ENCODE assay signal across 8 cellular contexts in the genomic region with DNA sequence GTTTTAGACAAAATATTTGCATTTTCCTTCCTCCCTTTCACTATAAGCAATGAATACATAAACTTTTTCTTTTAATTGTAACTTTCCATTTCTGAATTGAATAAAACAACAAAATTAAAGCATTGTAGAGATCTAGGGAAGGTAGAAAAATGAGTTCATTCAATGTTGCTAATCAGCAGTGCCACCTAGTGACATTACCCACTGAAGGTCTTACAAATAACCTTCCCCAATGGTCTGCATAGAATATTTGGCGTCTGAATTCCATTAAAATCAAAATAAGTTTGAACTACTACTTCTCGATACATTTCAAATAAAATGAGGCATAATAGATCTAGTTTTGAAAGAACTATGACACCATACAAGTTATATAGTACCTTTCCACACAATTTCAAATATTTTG. TPM values are rescaled to one million over a fixed set of nuclear protein-coding genes. Genes with fewer than 3 reads are reported as not detected.
A peak's percentile ranks its signal among the peaks of the same experiment; 100 is the strongest.
DNase-seq lines count a peak whose midpoint lies in the region; ATAC-seq and TF ChIP-seq lines count a peak whose summit lies in the region.

No MANE protein-coding gene starts in this region.

- peak; percentile 32 to 52 for DNase-seq in NCI-H2081 (lab: John Stamatoyannopoulos, UW)
- DNase-seq in NCI-H2081 treated with DMSO at 0.1 percent for 48 hours (lab: John Stamatoyannopoulos, UW): no peak
- DNase-seq in NCI-H2107 (lab: John Stamatoyannopoulos, UW): peak; percentile 9
- peak; percentile 59 for DNase-seq in renal cortical epithelial cell (ENCODE audit: low read depth)
- DNase-seq in activated naive CD4-positive, alpha-beta T cell treated with anti-CD3 and anti-CD28 coated beads, Interleukin-2, amount 50 U/mL, for 16 hours: no peak
- DNase-seq in natural killer cell treated with Interleukin-12 subunit alpha and Interleukin-12 subunit beta and Interleukin-15 and Interleukin-18, amount 100 ng/mL, for 72 hours (ENCODE audit: low spot score): no peak
- no peak for DNase-seq in heart left ventricle

- ATAC-seq in natural killer cell treated with Interleukin-12 subunit alpha and Interleukin-12 subunit beta and Interleukin-15 and Interleukin-18, amount 100 ng/mL, for 72 hours: no peak
- ATAC-seq in heart left ventricle: no peak

- H3K9me3 ChIP-seq in heart left ventricle: no peaks in the 10 kb centered on the region

- no peaks in the 10 kb centered on the region for H3K4me1 ChIP-seq in heart left ventricle

- H3K4me3 ChIP-seq in heart left ventricle: no peak overlapping the region

- TF ChIP-seq CTCF in heart left ventricle (IDR thresholded peaks at IDR 0.05): peak in 4 of 12 donors; percentile 9 to 33 (median 18)

- 85 to 91% (median 89%) methylated on average over 2 of the region's 2 CpGs for WGBS in heart left ventricle, 4 donors

- peaks cover 77% of the 10 kb centered on the region for H3K36me3 Mint-ChIP-seq in dendritic cell treated with granulocyte-macrophage colony-stimulating factor and Interleukin-4, amounts not matched to agents 40 ng/mL and 50 ng/mL, for 4 days (ENCODE audit: low read depth)
- peaks cover 42% of the 10 kb centered on the region for H3K36me3 Mint-ChIP-seq in natural killer cell treated with Interleukin-12 subunit alpha and Interleukin-12 subunit beta and Interleukin-15 and Interleukin-18, amount 100 ng/mL, for 72 hours

- no peaks in the 10 kb centered on the region for H3K27me3 Mint-ChIP-seq in dendritic cell treated with granulocyte-macrophage colony-stimulating factor and Interleukin-4, amounts not matched to agents 40 ng/mL and 50 ng/mL, for 4 days
- no peaks in the 10 kb centered on the region for H3K27me3 Mint-ChIP-seq in natural killer cell treated with Interleukin-12 subunit alpha and Interleukin-12 subunit beta and Interleukin-15 and Interleukin-18, amount 100 ng/mL, for 72 hours

- H3K4me3 Mint-ChIP-seq in dendritic cell treated with granulocyte-macrophage colony-stimulating factor and Interleukin-4, amounts not matched to agents 40 ng/mL and 50 ng/mL, for 4 days: no peak overlapping the region
- H3K4me3 Mint-ChIP-seq in natural killer cell treated with Interleukin-12 subunit alpha and Interleukin-12 subunit beta and Interleukin-15 and Interleukin-18, amount 100 ng/mL, for 72 hours: no peak overlapping the region

- H3K27ac ChIP-seq in heart left ventricle: no peak overlapping the region

- H3K27ac Mint-ChIP-seq in dendritic cell treated with granulocyte-macrophage colony-stimulating factor and Interleukin-4, amounts not matched to agents 40 ng/mL and 50 ng/mL, for 4 days: peak overlapping the region; percentile 4
- no peak overlapping the region for H3K27ac Mint-ChIP-seq in natural killer cell treated with Interleukin-12 subunit alpha and Interleukin-12 subunit beta and Interleukin-15 and Interleukin-18, amount 100 ng/mL, for 72 hours

- intact Hi-C loops in dendritic cell treated with granulocyte-macrophage colony-stimulating factor and Interleukin-4, amounts not matched to agents 40 ng/mL and 50 ng/mL, for 4 days (cut with micrococcal nuclease): no loop called here
- intact Hi-C loops in heart left ventricle (cut with DNase I): no loop called here

- H3K27me3 ChIP-seq in heart left ventricle: no peaks in the 10 kb centered on the region

- H3K4me1 Mint-ChIP-seq in dendritic cell treated with granulocyte-macrophage colony-stimulating factor and Interleukin-4, amounts not matched to agents 40 ng/mL and 50 ng/mL, for 4 days (ENCODE audit: low read depth): no peaks in the 10 kb centered on the region
- H3K4me1 Mint-ChIP-seq in natural killer cell treated with Interleukin-12 subunit alpha and Interleukin-12 subunit beta and Interleukin-15 and Interleukin-18, amount 100 ng/mL, for 72 hours (ENCODE audit: low read depth in 2 of 2): no peaks in the 10 kb centered on the region

- H3K36me3 ChIP-seq in heart left ventricle: peaks cover 0 to 100% (median 98%) of the 10 kb centered on the region in 9 donors

- H3K9me3 Mint-ChIP-seq in dendritic cell treated with granulocyte-macrophage colony-stimulating factor and Interleukin-4, amounts not matched to agents 40 ng/mL and 50 ng/mL, for 4 days: no peaks in the 10 kb centered on the region
- no peaks in the 10 kb centered on the region for H3K9me3 Mint-ChIP-seq in natural killer cell treated with Interleukin-12 subunit alpha and Interleukin-12 subunit beta and Interleukin-15 and Interleukin-18, amount 100 ng/mL, for 72 hours

- no peak for TF ChIP-seq POLR2A in heart left ventricle (IDR thresholded peaks at IDR 0.05)

RNA-seq across cellular contexts. Expression of a gene that starts 19.6 kb away (rescaled TPM):
- total RNA-seq in renal cortical epithelial cell (85.8 TPM in 2 replicates), heart left ventricle (100 to 1,000 TPM; 153 to 279 (median 209) TPM)
- 10 to 100 TPM; 53.8 to 63.6 TPM for total RNA-seq in natural killer cell treated with Interleukin-12 subunit alpha and Interleukin-12 subunit beta and Interleukin-15 and Interleukin-18, amount 100 ng/mL, for 72 hours
- 100 to 1,000 TPM; 168 to 246 TPM for polyA plus RNA-seq in heart left ventricle

RNA-seq across cellular contexts. Expression of a gene that starts 32.3 kb away (rescaled TPM):
- total RNA-seq in renal cortical epithelial cell (2.8 and 11.3 TPM in 2 replicates), heart left ventricle (1 to 10 TPM in 2 of 9 donors, under 1 TPM in 4, not detected in 3; 0.07 to 3.9 (median 0.18) TPM)
- not detected for total RNA-seq in natural killer cell treated with Interleukin-12 subunit alpha and Interleukin-12 subunit beta and Interleukin-15 and Interleukin-18, amount 100 ng/mL, for 72 hours
- under 1 TPM; 0.11 to 0.15 TPM for polyA plus RNA-seq in heart left ventricle

Comparison
In these comparisons a context has a peak if more than half of its experiments do, and no peak if none do; other contexts are left out.
1. DNase-seq: peak in NCI-H2081 (2 of 2), NCI-H2107 (single experiment) and renal cortical epithelial cell (single experiment); none in NCI-H2081 treated with DMSO at 0.1 percent for 48 hours (single experiment), activated naive CD4-positive, alpha-beta T cell treated with anti-CD3 and anti-CD28 coated beads, Interleukin-2, amount 50 U/mL, for 16 hours (single experiment), natural killer cell treated with Interleukin-12 subunit alpha and Interleukin-12 subunit beta and Interleukin-15 and Interleukin-18, amount 100 ng/mL, for 72 hours (single experiment) and heart left ventricle (0 of 5).